Comparison of ENCODE assay signal across 12 cellular contexts in the genomic region with DNA sequence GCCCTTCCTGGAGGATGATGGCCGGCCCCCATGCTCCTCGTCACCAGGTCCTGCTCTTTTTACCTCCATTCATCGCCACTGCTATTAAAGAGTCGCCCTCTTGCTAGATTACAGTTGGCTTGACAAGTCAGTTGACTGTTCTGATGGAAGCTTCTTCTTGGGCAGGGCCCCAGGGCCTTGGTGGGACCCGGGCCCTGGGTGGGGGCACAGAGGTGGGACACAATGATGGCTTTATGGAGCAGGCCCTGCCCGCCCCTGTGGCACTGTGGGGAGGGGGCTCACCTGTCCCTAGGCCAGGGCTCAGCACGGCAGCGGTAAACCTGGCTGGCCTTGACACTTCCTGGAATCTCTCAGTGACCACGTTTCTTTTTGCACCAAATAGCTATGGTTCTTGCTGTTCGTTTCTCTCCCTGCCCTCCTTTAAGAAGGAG. TPM values are rescaled to one million over a fixed set of nuclear protein-coding genes. Genes with fewer than 3 reads are reported as not detected.
DNase-seq lines count a peak whose midpoint lies in the region; ATAC-seq, FAIRE-seq and TF ChIP-seq lines count a peak whose summit lies in the region.
"Had no signal": no experiment of that assay in that cellular context is flagged by ENCODE, and none has a peak within 500 bp of the region (broad histone marks: within the 10 kb centered on the region; RNA-seq: fewer than 3 reads in every experiment).

No MANE protein-coding gene starts in this region.

- no peak overlapping the region for H4K91ac ChIP-seq in mesenchymal stem cell (ENCODE audit: low read length)

- no peak for ATAC-seq in HepG2
- ATAC-seq in right lobe of liver: no peak
- no peak for ATAC-seq in activated T-helper 17 cell treated with anti-CD3 and anti-CD28 coated beads, Interleukin-2, amount 50 U/mL, for 72 hours (replicated peaks)
- no peak for ATAC-seq in GM19397 (IDR thresholded peaks at IDR 0.05; ENCODE audit: unreplicated experiment)
- ATAC-seq: K562, Panc1 had no signal

- no peaks in the 10 kb centered on the region for H3K4me1 Mint-ChIP-seq in activated T-helper 17 cell treated with anti-CD3 and anti-CD28 coated beads, Interleukin-2, amount 50 U/mL, for 72 hours
- peaks cover 38% of the 10 kb centered on the region for H3K4me1 Mint-ChIP-seq in mesothelial cell of epicardium

- H2AK5ac ChIP-seq in mesenchymal stem cell (ENCODE audit: low read length, severe bottlenecking): no peak overlapping the region

- H3K27ac ChIP-seq in HepG2 (ENCODE audit: extremely low read length, insufficient read depth, low read length) (no peak overlapping the region), right lobe of liver (no peak overlapping the region), mesenchymal stem cell (ENCODE audit: low read length, poor library complexity, severe bottlenecking) (no peak overlapping the region)

- TF ChIP-seq EP300 in HepG2 (IDR thresholded peaks at IDR 0.05; ENCODE audit: low read depth in 2 of 2, low read length in 2 of 2) (no peak), HepG2 (CRISPR knock-in tag; IDR thresholded peaks at IDR 0.05; ENCODE audit: borderline replicate concordance) (no peak)

- TF ChIP-seq CTCF in HepG2 (CRISPR knock-in tag; IDR thresholded peaks at IDR 0.05) (no peak), right lobe of liver (IDR thresholded peaks at IDR 0.05) (no peak), mesothelial cell of epicardium (IDR thresholded peaks at IDR 0.05; ENCODE audit: unreplicated experiment) (no peak)

- peaks cover 62% of the 10 kb centered on the region for H3K4me1 ChIP-seq in HepG2 (ENCODE audit: insufficient read depth, low read length)
- H3K4me1 ChIP-seq in right lobe of liver: peaks cover 0 to 14% (median 3%) of the 10 kb centered on the region in 4 donors
- H3K4me1 ChIP-seq in mesenchymal stem cell (ENCODE audit: control insufficient read depth, insufficient read depth, low read depth, low read length): peaks cover 20% of the 10 kb centered on the region

- H3K4ac ChIP-seq in mesenchymal stem cell (ENCODE audit: low read depth in 1 of 2, low read length in 2 of 2): no peak overlapping the region

- H3K4me3 Mint-ChIP-seq in activated T-helper 17 cell treated with anti-CD3 and anti-CD28 coated beads, Interleukin-2, amount 50 U/mL, for 72 hours: peak overlapping the region; percentile 44
- H3K4me3 Mint-ChIP-seq in mesothelial cell of epicardium: peak overlapping the region; percentile 63

- FAIRE-seq in HepG2 (lab: Jason Lieb, UNC): no peak
- FAIRE-seq: K562, TTC549 had no signal

- no peak overlapping the region for H3K14ac ChIP-seq in mesenchymal stem cell (ENCODE audit: low read length in 2 of 2)

- DNase-seq in HepG2 (ENCODE audit: low spot score) (no peak), right lobe of liver (no peak), mesothelial cell of epicardium (ENCODE audit: low spot score in 2 of 2, unreplicated experiment in 2 of 2) (no peak), ureter (ENCODE audit: low spot score) (peak; percentile 41), mesenchymal stem cell (no peak), DMS53 treated with DMSO at 0.1 percent for 48 hours (lab: John Stamatoyannopoulos, UW; ENCODE audit: unreplicated experiment) (no peak)

- H3K36me3 ChIP-seq in HepG2 (replicated peaks in 1 of 2; ENCODE audit: control insufficient read depth in 1 of 2, insufficient read depth in 2 of 2, low read length in 2 of 2) (no peaks in the 10 kb centered on the region), right lobe of liver (no peaks in the 10 kb centered on the region), mesenchymal stem cell (ENCODE audit: control insufficient read depth in 1 of 2, insufficient read depth in 2 of 2, low read depth in 1 of 2, low read length in 2 of 2) (no peaks in the 10 kb centered on the region)
- H3K36me3 ChIP-seq: adrenal gland had no signal

- H2BK120ac ChIP-seq in mesenchymal stem cell (ENCODE audit: low read depth, low read length): no peak overlapping the region

- H3K9ac ChIP-seq in HepG2 (ENCODE audit: insufficient read depth, low read depth, low read length) (no peak overlapping the region), mesenchymal stem cell (ENCODE audit: low read length) (no peak overlapping the region)

- no peak overlapping the region for H2BK5ac ChIP-seq in mesenchymal stem cell (ENCODE audit: low read depth, low read length, poor library complexity, severe bottlenecking)

- intact Hi-C loops in HepG2 (cut with micrococcal nuclease; ENCODE audit: unreplicated experiment): loop anchor here (5.0 kb wide), 3 partner anchors 64 to 434 kb away; no protein-coding TSS in a partner anchor
- intact Hi-C loops in right lobe of liver (cut with DNase I): loop anchor here (10.0 kb wide), 2 partner anchors 201 to 271 kb away; no protein-coding TSS in a partner anchor

- H3K27me3 Mint-ChIP-seq in activated T-helper 17 cell treated with anti-CD3 and anti-CD28 coated beads, Interleukin-2, amount 50 U/mL, for 72 hours: no peaks in the 10 kb centered on the region
- no peaks in the 10 kb centered on the region for H3K27me3 Mint-ChIP-seq in mesothelial cell of epicardium (ENCODE audit: low read depth)

- BruUV-seq in HepG2 (replicated peaks; lab: Mats Ljungman, UMichigan): no TSS peak

- in situ Hi-C loops in HepG2 (cut with HindIII; ENCODE audit: extremely low pct_ligation_motif_present, low pct_unique_long_range_greater_than_20kb): no loop called here

- H3K79me1 ChIP-seq in mesenchymal stem cell (replicated peaks; ENCODE audit: low read length, poor library complexity, severe bottlenecking): no peaks in the 10 kb centered on the region

- H2AFZ ChIP-seq in HepG2 (ENCODE audit: low read length) (no peak overlapping the region), mesenchymal stem cell (ENCODE audit: low read depth, low read length) (no peak overlapping the region)

- peak overlapping the region; percentile 59 for H3K27ac Mint-ChIP-seq in activated T-helper 17 cell treated with anti-CD3 and anti-CD28 coated beads, Interleukin-2, amount 50 U/mL, for 72 hours
- H3K27ac Mint-ChIP-seq in mesothelial cell of epicardium: peak overlapping the region; percentile 71

- H3K9me3 Mint-ChIP-seq in activated T-helper 17 cell treated with anti-CD3 and anti-CD28 coated beads, Interleukin-2, amount 50 U/mL, for 72 hours: no peaks in the 10 kb centered on the region
- H3K9me3 Mint-ChIP-seq in mesothelial cell of epicardium: no peaks in the 10 kb centered on the region

- TF ChIP-seq POLR2A in HepG2 (IDR thresholded peaks at IDR 0.05; ENCODE audit: insufficient read depth in 1 of 2, low read depth in 2 of 2, low read length in 2 of 2) (no peak), right lobe of liver (IDR thresholded peaks at IDR 0.05) (no peak)

- no peaks in the 10 kb centered on the region for H3K79me2 ChIP-seq in HepG2 (ENCODE audit: insufficient read depth, low read length)

- no peaks in the 10 kb centered on the region for H4K20me1 ChIP-seq in HepG2 (ENCODE audit: insufficient read depth, low read length)

- peak overlapping the region; percentile 1; the same call in 1 of the 2 replicates for H3K4me2 ChIP-seq in HepG2 (ENCODE audit: low read depth, low read length)
- H3K4me2 ChIP-seq in mesenchymal stem cell (ENCODE audit: low read length, poor library complexity, severe bottlenecking): no peak overlapping the region

- POLR2A ChIA-PET in HepG2 (lab: Yijun Ruan, JAX): interaction anchor here (0.7 to 1.4 kb wide), 3 partner anchors 14 to 153 kb away, joined by 3 read pairs; no protein-coding TSS in a partner anchor

- H2BK12ac ChIP-seq in mesenchymal stem cell (ENCODE audit: low read length in 2 of 2): peak overlapping the region in 1 of 2 experiments; percentile 45

- H3K27me3 ChIP-seq in HepG2 (ENCODE audit: control insufficient read depth in 1 of 2, insufficient read depth in 2 of 2, low read length in 2 of 2) (no peaks in the 10 kb centered on the region), right lobe of liver (no peaks in the 10 kb centered on the region), mesenchymal stem cell (ENCODE audit: control insufficient read depth in 1 of 2, insufficient read depth in 1 of 2, low read length in 2 of 2) (no peaks in the 10 kb centered on the region)
- H3K27me3 ChIP-seq: adrenal gland had no signal

- no peak for TF ChIP-seq RAD21 in HepG2 (CRISPR knock-in tag; IDR thresholded peaks at IDR 0.05)

- CTCF ChIA-PET in HepG2 (lab: Yijun Ruan, JAX; ENCODE audit: low intra/inter-chr PET ratio, low total read pairs): no interaction called here

- WGBS in HepG2 (ENCODE audit: low lambda C conversion rate): 71% methylated on average over 10 of the region's 10 CpGs
- WGBS in right lobe of liver (ENCODE audit: insufficient coverage, low coverage, low lambda C conversion rate, missing lambda C conversion rate): 80% methylated on average over 7 of the region's 10 CpGs
- WGBS in mesenchymal stem cell: 92% methylated on average over 10 of the region's 10 CpGs

- H3K9me3 ChIP-seq in HepG2 (ENCODE audit: low read length) (no peaks in the 10 kb centered on the region), right lobe of liver (no peaks in the 10 kb centered on the region), mesenchymal stem cell (ENCODE audit: control insufficient read depth, low read length) (no peaks in the 10 kb centered on the region)
- H3K9me3 ChIP-seq: adrenal gland had no signal

- H4K8ac ChIP-seq in mesenchymal stem cell (ENCODE audit: low read length): no peak overlapping the region

- H3K36me3 Mint-ChIP-seq in activated T-helper 17 cell treated with anti-CD3 and anti-CD28 coated beads, Interleukin-2, amount 50 U/mL, for 72 hours (ENCODE audit: low read depth): no peaks in the 10 kb centered on the region
- H3K36me3 Mint-ChIP-seq in mesothelial cell of epicardium: no peaks in the 10 kb centered on the region

- H2BK15ac ChIP-seq in mesenchymal stem cell (ENCODE audit: low read depth, poor library complexity, severe bottlenecking): no peak overlapping the region

- H3K4me3 ChIP-seq in HepG2 (replicated peaks in 1 of 3; ENCODE audit: insufficient read depth in 1 of 3, low read depth in 2 of 3, low read length in 3 of 3) (no peak overlapping the region), right lobe of liver (no peak overlapping the region), mesenchymal stem cell (ENCODE audit: insufficient read depth in 1 of 2, low read depth in 1 of 2, low read length in 2 of 2) (no peak overlapping the region)
- H3K4me3 ChIP-seq: K562 had no signal

- no peak overlapping the region for H3K18ac ChIP-seq in mesenchymal stem cell (ENCODE audit: low read depth in 1 of 2, low read length in 2 of 2)

- peak overlapping the region in 1 of 2 experiments; percentile 15 for H3K23ac ChIP-seq in mesenchymal stem cell (ENCODE audit: low read length in 2 of 2)

RNA-seq across cellular contexts. Expression of a gene that starts 4.8 kb away (rescaled TPM):
- 68.4 and 84.6 TPM in 2 replicates for total RNA-seq in HepG2 (2016; rRNA removed; fragmentation: Illumina TruSeq; extraction: Trizol)
- total RNA-seq in HepG2 (2016; cell fraction: cytosol; rRNA removed; fragmentation: Illumina TruSeq; extraction: Trizol; ENCODE audit: low read depth): 8.0 TPM in 2 replicates
- 60.2 and 86.4 TPM in 2 replicates for total RNA-seq in HepG2 (2016; cell fraction: insoluble cytoplasmic fraction; rRNA removed; fragmentation: Illumina TruSeq; extraction: Trizol)
- total RNA-seq in HepG2 (2016; cell fraction: membrane; rRNA removed; fragmentation: Illumina TruSeq; extraction: Trizol): 38.4 and 40.3 TPM in 2 replicates
- total RNA-seq in HepG2 (2016; cell fraction: nucleus; rRNA removed; fragmentation: Illumina TruSeq; extraction: Trizol): 59.1 and 66.3 TPM in 2 replicates
- 34.5 and 42.2 TPM in 2 replicates for polyA plus RNA-seq in HepG2 (2011; rRNA removed)
- 35.2 and 53.7 TPM in 2 replicates for polyA plus RNA-seq in HepG2 (2011; cell fraction: cytosol; rRNA removed)
- 38.8 and 44.3 TPM in 2 replicates for polyA plus RNA-seq in HepG2 (2011; cell fraction: nucleus; rRNA removed)
- 50.2 and 79.5 TPM in 2 replicates for polyA plus RNA-seq in HepG2 (2012)
- 5.2 and 5.6 TPM in 2 replicates for polyA plus RNA-seq in HepG2 (2016; cell fraction: cytosol; fragmentation: Illumina TruSeq; extraction: Trizol; ENCODE audit: low read depth)
- polyA plus RNA-seq in HepG2 (2016; cell fraction: insoluble cytoplasmic fraction; fragmentation: Illumina TruSeq; extraction: Trizol; ENCODE audit: low read depth): 70.3 and 83.1 TPM in 2 replicates
- 24.6 and 27.0 TPM in 2 replicates for polyA plus RNA-seq in HepG2 (2016; cell fraction: membrane; fragmentation: Illumina TruSeq; extraction: Trizol; ENCODE audit: low read depth)
- polyA plus RNA-seq in HepG2 (2016; cell fraction: nucleus; fragmentation: Illumina TruSeq; extraction: Trizol; ENCODE audit: insufficient read depth, low read depth): 106 and 113 TPM in 2 replicates
- polyA minus RNA-seq in HepG2 (2011; rRNA and poly(A)+ RNA removed; ENCODE audit: low replicate concordance): 7.6 and 148 TPM in 2 replicates
- 47.4 and 52.3 TPM in 2 replicates for polyA minus RNA-seq in HepG2 (2011; cell fraction: cytosol; rRNA and poly(A)+ RNA removed)
- 39.0 and 60.8 TPM in 2 replicates for polyA minus RNA-seq in HepG2 (2011; cell fraction: nucleus; rRNA and poly(A)+ RNA removed)
- total RNA-seq in right lobe of liver: 10 to 100 TPM; 18.0 to 53.5 (median 31.0) TPM
- 1 to 10 TPM; 3.8 to 7.8 TPM for total RNA-seq in activated T-helper 17 cell treated with anti-CD3 and anti-CD28 coated beads, Interleukin-2, amount 50 U/mL, for 72 hours
- 139 to 141 TPM (median 141 TPM) in 3 replicates for total RNA-seq in mesothelial cell of epicardium
- 56.0 TPM for total RNA-seq in ureter
- polyA plus RNA-seq in mesenchymal stem cell (2013, experiment 1 of 2): 37.7 TPM
- polyA plus RNA-seq in mesenchymal stem cell (2013, experiment 2 of 2): 37.3 TPM
